In the genomic region with DNA sequence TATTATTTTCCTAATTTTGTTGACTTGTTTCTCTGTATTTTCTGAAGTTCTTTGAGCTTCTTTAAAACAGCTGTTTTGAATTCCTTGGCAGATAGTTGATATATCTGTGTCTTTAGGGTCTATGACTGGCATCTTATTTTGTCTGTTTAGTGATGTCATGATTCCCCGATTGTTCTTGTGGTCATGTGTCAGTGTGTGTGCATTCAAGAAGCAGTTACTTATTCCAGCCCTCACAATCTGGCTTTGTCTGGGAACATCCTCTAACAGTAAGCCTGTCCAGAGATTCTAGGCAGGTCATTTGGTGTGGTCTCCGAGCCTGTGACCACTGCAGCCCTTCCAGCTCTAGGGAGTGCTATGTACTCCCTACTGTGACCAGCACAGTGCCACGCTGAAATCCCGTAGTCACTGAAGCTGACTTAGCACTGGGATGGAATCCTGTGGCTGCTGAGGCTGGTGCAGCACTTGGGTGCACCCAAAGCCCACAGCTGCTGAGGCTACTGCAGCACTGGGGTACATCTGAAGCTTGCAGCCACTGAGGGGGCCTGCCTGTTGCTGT, we compare ENCODE assay signal across 18 cellular contexts. TPM values are rescaled to one million over a fixed set of nuclear protein-coding genes. Genes with fewer than 3 reads are reported as not detected.
DNase-seq lines count a peak whose midpoint lies in the region; TF ChIP-seq lines count a peak whose summit lies in the region.
"Had no signal": no experiment of that assay in that cellular context is flagged by ENCODE, and none has a peak within 500 bp of the region (broad histone marks: within the 10 kb centered on the region; RNA-seq: fewer than 3 reads in every experiment).

No MANE protein-coding gene starts in this region.

- H2BK5ac ChIP-seq in neuronal stem cell (ENCODE audit: low read length), result no peak overlapping the region

- no peak overlapping the region for H3K4me2 ChIP-seq in neuronal stem cell (ENCODE audit: insufficient read depth, low read length, poor library complexity, severe bottlenecking)
- H3K4me2 ChIP-seq in Karpas-422 (ENCODE audit: low read depth, low read length, poor library complexity, severe bottlenecking), result no peak overlapping the region
- H3K4me2 ChIP-seq in MM.1S (ENCODE audit: low read depth, low read length), result no peak overlapping the region
- H3K4me2 ChIP-seq: SK-N-SH had no signal

- no peak overlapping the region for H2BK120ac ChIP-seq in neuronal stem cell (ENCODE audit: low read depth, low read length)

- no CpG with 5 or more reads among the region's 4 CpGs for WGBS in neuronal stem cell (ENCODE audit: extremely low coverage in 2 of 2, insufficient read length in 2 of 2, insufficient replicate concordance in 1 of 2), 2 donors

- no peak overlapping the region for H2BK12ac ChIP-seq in neuronal stem cell (ENCODE audit: low read length)

- DNase-seq in ELR (ENCODE audit: low read depth) (peak; percentile 13), RPMI7951 (ENCODE audit: low read depth) (peak; percentile 44), fibroblast of mammary gland (ENCODE audit: low read depth) (peak; percentile 41), neuronal stem cell (ENCODE audit: low spot score) (no peak), Karpas-422 (no peak), MM.1S (no peak)
- DNase-seq in CD4-positive, alpha-beta memory T cell, result no peak
- DNase-seq: Caco-2, EL, H9, NCI-H1105 treated with DMSO at 0.1 percent for 48 hours, NCI-H187, NCI-H2227 treated with DMSO at 0.1 percent for 48 hours, NCI-H510A treated with DMSO at 0.1 percent for 48 hours, NCI-H82, SHP77, SK-N-SH had no signal

- no peaks in the 10 kb centered on the region for H3K9me2 ChIP-seq in Karpas-422 (replicated peaks; ENCODE audit: insufficient read depth, low read length)
- H3K9me2 ChIP-seq in MM.1S (replicated peaks; ENCODE audit: insufficient read depth, low read length), result no peaks in the 10 kb centered on the region
- H3K9me2 ChIP-seq: SK-N-SH had no signal

- no peak overlapping the region for H3K4ac ChIP-seq in neuronal stem cell (ENCODE audit: low read length)

- peak overlapping the region; percentile 49 for H3K23ac ChIP-seq in neuronal stem cell (ENCODE audit: low read depth, low read length, poor library complexity)

- H3K27me3 Mint-ChIP-seq in CD4-positive, alpha-beta memory T cell, result no peaks in the 10 kb centered on the region
- H3K27me3 Mint-ChIP-seq: B cell had no signal

- H3K79me2 ChIP-seq in Karpas-422 (ENCODE audit: low read length), result peaks cover 36% of the 10 kb centered on the region
- H3K79me2 ChIP-seq in MM.1S (ENCODE audit: low read length), result peaks cover 4% of the 10 kb centered on the region; the same call in 1 of the 2 replicates

- H3K36me3 ChIP-seq in neuronal stem cell (replicated peaks in 1 of 2; ENCODE audit: control insufficient read depth in 2 of 2, insufficient read depth in 2 of 2, low read length in 2 of 2) (peaks cover 6 to 57% of the 10 kb centered on the region in 2 donors), Karpas-422 (ENCODE audit: insufficient read depth, low read length) (peaks cover 18% of the 10 kb centered on the region), MM.1S (replicated peaks; ENCODE audit: insufficient read depth, low read length) (no peaks in the 10 kb centered on the region)
- H3K36me3 ChIP-seq in CD4-positive, alpha-beta memory T cell (ENCODE audit: insufficient read depth, low read length), result no peaks in the 10 kb centered on the region

- H3K36me3 Mint-ChIP-seq in CD4-positive, alpha-beta memory T cell, result peaks cover 9 to 42% of the 10 kb centered on the region in 2 donors

- H2AK5ac ChIP-seq in neuronal stem cell (ENCODE audit: low read depth, low read length), result no peak overlapping the region

- H3K27ac Mint-ChIP-seq in CD4-positive, alpha-beta memory T cell, result no peak overlapping the region
- H3K27ac Mint-ChIP-seq: B cell had no signal

- H4K20me1 ChIP-seq in Karpas-422 (ENCODE audit: insufficient read depth, low read depth, low read length) (no peaks in the 10 kb centered on the region), MM.1S (ENCODE audit: insufficient read depth, low read length) (no peaks in the 10 kb centered on the region)

- H3K27ac ChIP-seq in neuronal stem cell (replicated peaks; ENCODE audit: low read length) (no peak overlapping the region), Karpas-422 (ENCODE audit: low read length) (no peak overlapping the region), MM.1S (ENCODE audit: low read length) (no peak overlapping the region)
- H3K27ac ChIP-seq in CD4-positive, alpha-beta memory T cell (ENCODE audit: low read depth, low read length), result no peak overlapping the region

- H3K4me3 ChIP-seq in fibroblast of mammary gland (ENCODE audit: control insufficient read depth, low read depth, low read length) (no peak overlapping the region), neuronal stem cell (ENCODE audit: low read length in 2 of 2) (no peak overlapping the region), Karpas-422 (ENCODE audit: low read length) (no peak overlapping the region), MM.1S (ENCODE audit: low read length) (no peak overlapping the region)
- H3K4me3 ChIP-seq in CD4-positive, alpha-beta memory T cell (ENCODE audit: low read length in 2 of 2), result no peak overlapping the region

- no peak for TF ChIP-seq CTCF in fibroblast of mammary gland (conservative IDR thresholded peaks at IDR 0.05; ENCODE audit: control insufficient read depth, insufficient read depth, low read depth, low read length)
- TF ChIP-seq CTCF in MM.1S (IDR thresholded peaks at IDR 0.05; ENCODE audit: low read length), result no peak

- H3F3A ChIP-seq in MM.1S (ENCODE audit: insufficient read depth, low read length), result no peaks in the 10 kb centered on the region

- CTCF ChIA-PET in CD4-positive, alpha-beta memory T cell (lab: Charles Lee; ENCODE audit: partially characterized antibody), result no interaction called here

- H4K8ac ChIP-seq in neuronal stem cell (ENCODE audit: low read depth, low read length), result no peak overlapping the region

- peak overlapping the region; percentile 14 for H3K9ac ChIP-seq in neuronal stem cell (ENCODE audit: low read depth, low read length, poor library complexity)
- no peak overlapping the region for H3K9ac ChIP-seq in Karpas-422 (ENCODE audit: low read length)
- no peak overlapping the region for H3K9ac ChIP-seq in MM.1S (ENCODE audit: low read length)
- H3K9ac ChIP-seq: SK-N-SH had no signal

- H3K9me3 ChIP-seq in neuronal stem cell (replicated peaks in 1 of 2; ENCODE audit: control insufficient read depth in 2 of 2, insufficient read depth in 1 of 2, low read depth in 1 of 2, low read length in 2 of 2), result peaks cover 0 to 42% of the 10 kb centered on the region in 2 donors
- H3K9me3 ChIP-seq in CD4-positive, alpha-beta memory T cell (ENCODE audit: control insufficient read depth in 1 of 2, low read length in 2 of 2), result no peaks in the 10 kb centered on the region
- peaks cover 10% of the 10 kb centered on the region for H3K9me3 ChIP-seq in Karpas-422 (ENCODE audit: low read length)
- no peaks in the 10 kb centered on the region for H3K9me3 ChIP-seq in MM.1S (replicated peaks; ENCODE audit: insufficient read depth, low read length)
- H3K9me3 ChIP-seq: Caco-2 had no signal

- no peak overlapping the region for H2BK15ac ChIP-seq in neuronal stem cell (ENCODE audit: low read length)

- H4K91ac ChIP-seq in neuronal stem cell (ENCODE audit: low read depth, low read length, poor library complexity), result no peak overlapping the region

- H2AFZ ChIP-seq in neuronal stem cell (ENCODE audit: low read length) (no peak overlapping the region), Karpas-422 (ENCODE audit: low read length) (no peak overlapping the region), MM.1S (ENCODE audit: low read length) (no peak overlapping the region)

- POLR2A ChIA-PET in CD4-positive, alpha-beta memory T cell (lab: Charles Lee; ENCODE audit: partially characterized antibody), result no interaction called here

- H3K4me3 Mint-ChIP-seq in CD4-positive, alpha-beta memory T cell, result no peak overlapping the region
- H3K4me3 Mint-ChIP-seq: B cell, H9 had no signal

- H3K4me1 ChIP-seq in neuronal stem cell (ENCODE audit: control insufficient read depth in 2 of 2, insufficient read depth in 1 of 2, low read depth in 1 of 2, low read length in 2 of 2) (peaks cover 0 to 2% of the 10 kb centered on the region in 2 donors), Karpas-422 (ENCODE audit: low read length) (peaks cover 12% of the 10 kb centered on the region), MM.1S (ENCODE audit: low read length) (0 out of 2 replicates have a peak, but pooled peaks cover 6% of the 10 kb centered on the region)
- peaks cover 9% of the 10 kb centered on the region for H3K4me1 ChIP-seq in CD4-positive, alpha-beta memory T cell (ENCODE audit: insufficient read depth, low read length)

- H3K18ac ChIP-seq in neuronal stem cell (ENCODE audit: low read length), result no peak overlapping the region

- peaks cover 6 to 21% (median 13%) of the 10 kb centered on the region in 4 donors for H3K4me1 Mint-ChIP-seq in CD4-positive, alpha-beta memory T cell

- intact Hi-C loops in CD4-positive, alpha-beta memory T cell (cut with micrococcal nuclease), result no loop called here

- no peaks in the 10 kb centered on the region for H3K27me3 ChIP-seq in neuronal stem cell (ENCODE audit: control insufficient read depth in 3 of 3, insufficient read depth in 3 of 3, low read depth in 1 of 3, low read length in 3 of 3)
- H3K27me3 ChIP-seq in CD4-positive, alpha-beta memory T cell (ENCODE audit: insufficient read depth, low read length), result no peaks in the 10 kb centered on the region
- no peaks in the 10 kb centered on the region for H3K27me3 ChIP-seq in Karpas-422 (ENCODE audit: low read length)
- no peaks in the 10 kb centered on the region for H3K27me3 ChIP-seq in MM.1S (replicated peaks; ENCODE audit: insufficient read depth, low read length)

- H3K14ac ChIP-seq in neuronal stem cell (ENCODE audit: low read length), result no peak overlapping the region

- H3K9me3 Mint-ChIP-seq in CD4-positive, alpha-beta memory T cell, result peaks cover 0 to 32% (median 11%) of the 10 kb centered on the region in 8 donors

- peaks cover 5% of the 10 kb centered on the region for H3K79me1 ChIP-seq in neuronal stem cell (ENCODE audit: low read depth, low read length)

RNA-seq across cellular contexts. Expression of gene LNP1, which starts 6.7 kb away (rescaled TPM):
- total RNA-seq in RPMI7951 (2014; rRNA removed; shearing (Covaris generic)), result 6.5 and 10.0 TPM in 2 replicates
- 11.8 TPM for polyA plus RNA-seq in neuronal stem cell (2013, experiment 1 of 2)
- 11.8 TPM for polyA plus RNA-seq in neuronal stem cell (2013, experiment 2 of 2)
- 1 to 10 TPM; 1.8 to 2.2 TPM for total RNA-seq in CD4-positive, alpha-beta memory T cell
- polyA plus RNA-seq in CD4-positive, alpha-beta memory T cell, result 1 to 10 TPM in 1 of 2 donors, under 1 TPM in 1; 0.61 to 1.6 TPM
- total RNA-seq in Karpas-422 (2014; rRNA removed; shearing (Covaris generic); ENCODE audit: low replicate concordance), result 3.4 and 6.0 TPM in 2 replicates

RNA-seq across cellular contexts. Expression of gene TOMM70, which starts 7.2 kb away (rescaled TPM):
- 77.4 and 81.5 TPM in 2 replicates for total RNA-seq in RPMI7951 (2014; rRNA removed; shearing (Covaris generic))
- 21.3 TPM for polyA plus RNA-seq in neuronal stem cell (2013, experiment 1 of 2)
- polyA plus RNA-seq in neuronal stem cell (2013, experiment 2 of 2), result 20.9 TPM
- 10 to 100 TPM; 34.7 to 37.5 TPM for total RNA-seq in CD4-positive, alpha-beta memory T cell
- 10 to 100 TPM; 16.2 to 21.9 TPM for polyA plus RNA-seq in CD4-positive, alpha-beta memory T cell
- 43.1 and 45.1 TPM in 2 replicates for total RNA-seq in Karpas-422 (2014; rRNA removed; shearing (Covaris generic); ENCODE audit: low replicate concordance)

Comparison
In these comparisons a context has a peak if more than half of its experiments do, and no peak if none do; other contexts are left out.
1. DNase-seq: peak in ELR (single experiment), RPMI7951 (single experiment) and fibroblast of mammary gland (single experiment); none in neuronal stem cell (single experiment), CD4-positive, alpha-beta memory T cell (0 of 5), Karpas-422 (single experiment) and MM.1S (single experiment).